15 cellular contexts compared by ENCODE assay signal in the genomic region with DNA sequence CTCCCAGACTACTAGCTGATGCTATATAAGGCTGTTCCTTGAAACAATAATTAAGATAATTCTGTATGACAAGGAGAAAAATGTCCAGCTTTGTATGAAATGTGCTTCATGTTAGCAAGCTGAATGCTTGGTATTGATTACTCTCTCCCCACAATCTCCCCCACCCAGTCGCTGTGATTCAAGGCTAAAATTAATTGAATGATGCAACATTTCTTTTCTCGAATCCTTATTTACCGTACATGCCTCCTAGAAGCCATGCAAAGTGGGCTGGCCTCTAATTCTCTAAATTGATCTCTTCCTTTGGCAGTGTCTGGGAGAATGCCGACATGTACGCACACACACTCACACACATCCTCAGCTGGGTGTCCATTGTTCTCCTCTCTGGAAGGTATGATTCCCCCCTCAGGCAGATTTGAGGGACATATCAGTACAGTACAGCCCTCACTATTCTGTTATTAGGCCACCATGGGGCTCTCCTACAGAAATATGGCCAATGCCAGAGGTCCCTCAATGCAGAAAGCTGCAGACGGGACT.
DNase-seq lines count a peak whose midpoint lies in the region; ATAC-seq lines count a peak whose summit lies in the region.
"Had no signal": no experiment of that assay in that cellular context is flagged by ENCODE, and none has a peak within 500 bp of the region (broad histone marks: within the 10 kb centered on the region; RNA-seq: fewer than 3 reads in every experiment).

No MANE protein-coding gene starts in this region.

- no peak overlapping the region for H2BK120ac ChIP-seq in mesenchymal stem cell (ENCODE audit: low read depth, low read length)

- H3K14ac ChIP-seq in mesenchymal stem cell (ENCODE audit: low read length in 2 of 2): no peak overlapping the region

- no peak overlapping the region for H3K4me2 ChIP-seq in mesenchymal stem cell (ENCODE audit: low read length, poor library complexity, severe bottlenecking)
- H3K4me2 ChIP-seq: BLaER1 had no signal

- DNase-seq in NCI-H1417 (lab: John Stamatoyannopoulos, UW): peak in 2 of 3 experiments; percentile 16 to 40
- DNase-seq in NCI-H1417 treated with DMSO at 0.1 percent for 48 hours (lab: John Stamatoyannopoulos, UW): no peak
- no peak for DNase-seq in SK-N-MC (ENCODE audit: low read depth, low spot score)
- no peak for DNase-seq in mesenchymal stem cell
- DNase-seq in retina: peak; percentile 62
- DNase-seq in epidermal melanocyte (ENCODE audit: insufficient read length, low spot score): no peak
- DNase-seq in T1000 (lab: John Stamatoyannopoulos, UW): no peak
- DNase-seq: CD8-positive, alpha-beta memory T cell; Kasumi-1; NCI-H1105 treated with DMSO at 0.1 percent for 48 hours; NCI-H2081 treated with DMSO at 0.1 percent for 48 hours; NCI-H774 had no signal

- H4K91ac ChIP-seq in mesenchymal stem cell (ENCODE audit: low read length): no peak overlapping the region

- no peak overlapping the region for H2BK12ac ChIP-seq in mesenchymal stem cell (ENCODE audit: low read length in 2 of 2)

- no peak overlapping the region for H2AK5ac ChIP-seq in mesenchymal stem cell (ENCODE audit: low read length, severe bottlenecking)

- H3K79me1 ChIP-seq in mesenchymal stem cell (replicated peaks; ENCODE audit: low read length, poor library complexity, severe bottlenecking): no peaks in the 10 kb centered on the region

- H3K9ac ChIP-seq in SK-N-MC (ENCODE audit: insufficient read length): peak overlapping the region; percentile 45
- H3K9ac ChIP-seq in mesenchymal stem cell (ENCODE audit: low read length): no peak overlapping the region
- H3K9ac ChIP-seq: BLaER1 had no signal

- H3K27ac ChIP-seq in SK-N-MC: peak overlapping the region; percentile 90
- H3K27ac ChIP-seq in mesenchymal stem cell (ENCODE audit: low read length, poor library complexity, severe bottlenecking): no peak overlapping the region
- H3K27ac ChIP-seq: 22Rv1, BLaER1 had no signal

- H2BK15ac ChIP-seq in mesenchymal stem cell (ENCODE audit: low read depth, poor library complexity, severe bottlenecking): peak overlapping the region; percentile 17

- H3K9me3 ChIP-seq in SK-N-MC (ENCODE audit: low read depth, low read length) (no peaks in the 10 kb centered on the region), mesenchymal stem cell (ENCODE audit: control insufficient read depth, low read length) (no peaks in the 10 kb centered on the region)
- H3K9me3 ChIP-seq: BLaER1 had no signal

- no peak overlapping the region for H2AFZ ChIP-seq in mesenchymal stem cell (ENCODE audit: low read depth, low read length)

- WGBS in mesenchymal stem cell: 91% methylated on average over 6 of the region's 6 CpGs

- ATAC-seq in GM19452 (IDR thresholded peaks at IDR 0.05; ENCODE audit: unreplicated experiment): no peak

- H3K4me3 ChIP-seq in SK-N-MC (peak overlapping the region; percentile 61), mesenchymal stem cell (ENCODE audit: insufficient read depth in 1 of 2, low read depth in 1 of 2, low read length in 2 of 2) (peak overlapping the region in 1 of 2 experiments; percentile 50)
- H3K4me3 ChIP-seq: BLaER1 had no signal

- H2BK5ac ChIP-seq in mesenchymal stem cell (ENCODE audit: low read depth, low read length, poor library complexity, severe bottlenecking): no peak overlapping the region

- no peak overlapping the region for H3K23ac ChIP-seq in mesenchymal stem cell (ENCODE audit: low read length in 2 of 2)

- H4K8ac ChIP-seq in mesenchymal stem cell (ENCODE audit: low read length): no peak overlapping the region

- peaks cover 0 to 10% of the 10 kb centered on the region in 2 experiments for H3K27me3 ChIP-seq in mesenchymal stem cell (ENCODE audit: control insufficient read depth in 1 of 2, insufficient read depth in 1 of 2, low read length in 2 of 2)
- H3K27me3 ChIP-seq: BLaER1 had no signal

- peaks cover 21% of the 10 kb centered on the region for H3K4me1 ChIP-seq in mesenchymal stem cell (ENCODE audit: control insufficient read depth, insufficient read depth, low read depth, low read length)

- H3K18ac ChIP-seq in mesenchymal stem cell (ENCODE audit: low read depth in 1 of 2, low read length in 2 of 2): no peak overlapping the region

- H3K4ac ChIP-seq in mesenchymal stem cell (ENCODE audit: low read depth in 1 of 2, low read length in 2 of 2): no peak overlapping the region

- H3K36me3 ChIP-seq in SK-N-MC (ENCODE audit: insufficient read depth, low read length) (no peaks in the 10 kb centered on the region), mesenchymal stem cell (ENCODE audit: control insufficient read depth in 1 of 2, insufficient read depth in 2 of 2, low read depth in 1 of 2, low read length in 2 of 2) (no peaks in the 10 kb centered on the region)
- H3K36me3 ChIP-seq: BLaER1 had no signal

Comparison
In these comparisons a context has a peak if more than half of its experiments do, and no peak if none do; other contexts are left out.
1. DNase-seq: peak in NCI-H1417 (2 of 3) and retina (single experiment); none in NCI-H1417 treated with DMSO at 0.1 percent for 48 hours (single experiment), SK-N-MC (single experiment), mesenchymal stem cell (single experiment), epidermal melanocyte (single experiment) and T1000 (single experiment).